ENCODE assay signal across 21 cellular contexts in the genomic region with DNA sequence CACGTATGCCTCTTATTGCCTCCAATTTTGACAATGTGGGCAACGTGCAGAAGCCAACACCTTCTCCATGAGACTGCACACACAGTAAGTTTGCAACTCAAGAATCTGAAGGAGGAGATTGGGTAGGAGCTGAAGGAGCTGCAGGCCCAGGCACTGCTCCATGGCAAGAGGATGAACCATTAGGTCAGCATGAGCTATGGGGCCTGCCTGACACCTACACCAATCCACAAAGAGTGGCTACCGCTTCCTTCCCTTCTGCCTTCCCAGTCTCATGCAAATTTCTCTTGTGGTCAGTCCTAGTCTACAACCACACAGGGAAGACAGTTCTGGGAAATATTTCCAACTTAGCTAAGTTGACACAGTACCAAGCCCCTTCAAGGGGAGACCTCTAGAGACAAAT.
DNase-seq lines count a peak whose midpoint lies in the region; ATAC-seq and TF ChIP-seq lines count a peak whose summit lies in the region.
"Had no signal": no experiment of that assay in that cellular context is flagged by ENCODE, and none has a peak within 500 bp of the region (broad histone marks: within the 10 kb centered on the region; RNA-seq: fewer than 3 reads in every experiment).

No MANE protein-coding gene starts in this region.

- intact Hi-C loops in upper lobe of right lung (cut with DNase I) (no loop called here), OCI-LY7 (cut with micrococcal nuclease; ENCODE audit: unreplicated experiment) (no loop called here)

- BruUV-seq in OCI-LY7 (replicated peaks; lab: Mats Ljungman, UMichigan), result no TSS peak

- H3K27ac ChIP-seq in endodermal cell (ENCODE audit: low read depth, low read length) (no peak overlapping the region), upper lobe of right lung (no peak overlapping the region), OCI-LY7 (ENCODE audit: low read depth, low read length, poor library complexity, severe bottlenecking) (no peak overlapping the region)
- H3K27ac ChIP-seq: 22Rv1, BLaER1, GM23248 had no signal

- H3K9ac ChIP-seq in endodermal cell (ENCODE audit: extremely low read depth, low read length, poor library complexity, severe bottlenecking), result no peak overlapping the region
- H3K9ac ChIP-seq: BLaER1, GM23248 had no signal

- H3K27me3 ChIP-seq in endodermal cell (ENCODE audit: control insufficient read depth, insufficient read depth, low read length, poor library complexity, severe bottlenecking) (no peaks in the 10 kb centered on the region), upper lobe of right lung (no peaks in the 10 kb centered on the region)
- H3K27me3 ChIP-seq: BLaER1 had no signal

- no peaks in the 10 kb centered on the region for H3K9me3 Mint-ChIP-seq in activated naive CD4-positive, alpha-beta T cell treated with anti-CD3 and anti-CD28 coated beads, Interleukin-2, amount 50 U/mL, for 24 hours
- peaks cover 9% of the 10 kb centered on the region for H3K9me3 Mint-ChIP-seq in endodermal cell
- H3K9me3 Mint-ChIP-seq: CD14-positive monocyte; CD4-positive, alpha-beta T cell; CD8-positive, alpha-beta memory T cell had no signal

- peak overlapping the region; percentile 2 for H3K27ac Mint-ChIP-seq in activated naive CD4-positive, alpha-beta T cell treated with anti-CD3 and anti-CD28 coated beads, Interleukin-2, amount 50 U/mL, for 24 hours
- H3K27ac Mint-ChIP-seq in endodermal cell, result no peak overlapping the region
- H3K27ac Mint-ChIP-seq: B cell; CD4-positive, alpha-beta T cell; H9 had no signal

- H2AFZ ChIP-seq in OCI-LY7 (ENCODE audit: low read length), result no peak overlapping the region
- H2AFZ ChIP-seq: GM23248 had no signal

- H3K36me3 Mint-ChIP-seq in activated naive CD4-positive, alpha-beta T cell treated with anti-CD3 and anti-CD28 coated beads, Interleukin-2, amount 50 U/mL, for 24 hours, result no peaks in the 10 kb centered on the region
- no peaks in the 10 kb centered on the region for H3K36me3 Mint-ChIP-seq in endodermal cell (ENCODE audit: low read depth)
- H3K36me3 Mint-ChIP-seq: CD8-positive, alpha-beta memory T cell had no signal

- POLR2A ChIA-PET in OCI-LY7 (lab: Charles Lee), result interaction anchor here (0.6 kb wide), 1 partner anchor 177 kb away, joined by 3 read pairs; no protein-coding TSS in a partner anchor

- no peaks in the 10 kb centered on the region for H3K4me1 ChIP-seq in endodermal cell (ENCODE audit: control insufficient read depth, insufficient read depth, low read length)
- no peaks in the 10 kb centered on the region for H3K4me1 ChIP-seq in upper lobe of right lung
- H3K4me1 ChIP-seq in OCI-LY7 (ENCODE audit: insufficient read depth, low read length, poor library complexity, severe bottlenecking), result no peaks in the 10 kb centered on the region
- H3K4me1 ChIP-seq: BLaER1 had no signal

- ATAC-seq in upper lobe of right lung, result peak; percentile 44
- no peak for ATAC-seq in HG02870 (IDR thresholded peaks at IDR 0.05; ENCODE audit: unreplicated experiment)
- ATAC-seq: HCT116 had no signal

- no peaks in the 10 kb centered on the region for H3K36me3 ChIP-seq in endodermal cell (ENCODE audit: control insufficient read depth, insufficient read depth, low read length)
- no peaks in the 10 kb centered on the region for H3K36me3 ChIP-seq in upper lobe of right lung
- H3K36me3 ChIP-seq in OCI-LY7 (ENCODE audit: insufficient read depth, low read length), result no peaks in the 10 kb centered on the region
- H3K36me3 ChIP-seq: BLaER1 had no signal

- CTCF ChIA-PET in OCI-LY7 (lab: Charles Lee; ENCODE audit: unreplicated experiment), result no interaction called here

- no peaks in the 10 kb centered on the region for H4K20me1 ChIP-seq in OCI-LY7 (ENCODE audit: insufficient read depth, low read length)
- H4K20me1 ChIP-seq: BLaER1 had no signal

- H3K79me2 ChIP-seq in OCI-LY7 (ENCODE audit: insufficient read depth, low read depth, low read length), result no peaks in the 10 kb centered on the region

- no peak for DNase-seq in activated naive CD4-positive, alpha-beta T cell treated with Interleukin-2 at 50 U/mL for 16 hours
- DNase-seq in endodermal cell, result peak; percentile 49
- peak; percentile 27 for DNase-seq in iPS-NIHi7 (ENCODE audit: extremely low spot score)
- no peak for DNase-seq in upper lobe of right lung
- DNase-seq in GM19240 (ENCODE audit: insufficient read length, low spot score), result no peak
- no peak for DNase-seq in OCI-LY7 (ENCODE audit: low spot score)
- DNase-seq: CD4-positive, alpha-beta T cell; CD8-positive, alpha-beta memory T cell; DMS 273 treated with DMSO at 0.1 percent for 48 hours; DMS79; EL; GF-D8; GM23248; H9 had no signal

- peaks cover 11% of the 10 kb centered on the region for H3K9me3 ChIP-seq in endodermal cell (ENCODE audit: control insufficient read depth, low read length)
- H3K9me3 ChIP-seq in upper lobe of right lung, result no peaks in the 10 kb centered on the region
- no peaks in the 10 kb centered on the region for H3K9me3 ChIP-seq in OCI-LY7 (ENCODE audit: low read length)

- H3K4me2 ChIP-seq in OCI-LY7 (ENCODE audit: low read length), result no peak overlapping the region
- H3K4me2 ChIP-seq: BLaER1 had no signal

- H3K4me3 ChIP-seq in endodermal cell (ENCODE audit: low read length) (no peak overlapping the region), upper lobe of right lung (no peak overlapping the region), OCI-LY7 (ENCODE audit: low read depth, low read length, poor library complexity, severe bottlenecking) (no peak overlapping the region)
- H3K4me3 ChIP-seq: BLaER1, GM23248 had no signal

- H3K4me3 Mint-ChIP-seq in activated naive CD4-positive, alpha-beta T cell treated with anti-CD3 and anti-CD28 coated beads, Interleukin-2, amount 50 U/mL, for 24 hours, result no peak overlapping the region
- no peak overlapping the region for H3K4me3 Mint-ChIP-seq in endodermal cell
- H3K4me3 Mint-ChIP-seq: B cell; CD14-positive monocyte; CD4-positive, alpha-beta T cell; CD8-positive, alpha-beta memory T cell; H9 had no signal

- 89 to 100% methylated on average over 1 to 3 of the region's 3 CpGs for WGBS in endodermal cell (ENCODE audit: insufficient coverage in 1 of 2, insufficient read length in 1 of 2), 2 experiments

- no peaks in the 10 kb centered on the region for H3K9me2 ChIP-seq in OCI-LY7 (ENCODE audit: insufficient read depth, low read length)

- H3K4me1 Mint-ChIP-seq in activated naive CD4-positive, alpha-beta T cell treated with anti-CD3 and anti-CD28 coated beads, Interleukin-2, amount 50 U/mL, for 24 hours, result no peaks in the 10 kb centered on the region
- no peaks in the 10 kb centered on the region for H3K4me1 Mint-ChIP-seq in endodermal cell

- no peaks in the 10 kb centered on the region for H3K27me3 Mint-ChIP-seq in activated naive CD4-positive, alpha-beta T cell treated with anti-CD3 and anti-CD28 coated beads, Interleukin-2, amount 50 U/mL, for 24 hours
- peaks cover 4% of the 10 kb centered on the region for H3K27me3 Mint-ChIP-seq in endodermal cell (ENCODE audit: insufficient read depth)
- H3K27me3 Mint-ChIP-seq: B cell; CD4-positive, alpha-beta T cell; CD8-positive, alpha-beta memory T cell had no signal

- no peak for TF ChIP-seq CTCF in endodermal cell (conservative IDR thresholded peaks at IDR 0.05)
- TF ChIP-seq CTCF in upper lobe of right lung (IDR thresholded peaks at IDR 0.05), result no peak
- TF ChIP-seq CTCF in OCI-LY7 (conservative IDR thresholded peaks at IDR 0.05; ENCODE audit: low read length), result no peak

Comparison
In these comparisons a context has a peak if more than half of its experiments do, and no peak if none do; other contexts are left out.
1. DNase-seq: peak in endodermal cell (single experiment) and iPS-NIHi7 (single experiment); none in activated naive CD4-positive, alpha-beta T cell treated with Interleukin-2 at 50 U/mL for 16 hours (single experiment), upper lobe of right lung (single experiment), GM19240 (single experiment) and OCI-LY7 (single experiment).